Comparison of ENCODE assay signal across 8 cellular contexts in genomic region chr1:9293512-9294439, GRCh38. TPM values are rescaled to one million over a fixed set of nuclear protein-coding genes. Genes with fewer than 3 reads are reported as not detected.
DNase-seq lines count a peak whose midpoint lies in the region; TF ChIP-seq lines count a peak whose summit lies in the region.

No MANE protein-coding gene starts in this region.

- DNase-seq in activated CD4-positive, alpha-beta T cell treated with anti-CD3 and anti-CD28 coated beads, Interleukin-2, amount 50 U/mL, for 1 hour: peak; percentile 32
- DNase-seq in erythroblast (lab: John Stamatoyannopoulos, UW) (peak; percentile 18 to 27), neural progenitor cell (ENCODE audit: low spot score) (no peak), COLO829 (ENCODE audit: low spot score) (no peak), NCI-H146 (lab: John Stamatoyannopoulos, UW) (no peak), hippocampal formation (lab: John Stamatoyannopoulos, UW) (no peak)

- no peak overlapping the region for H2AFZ ChIP-seq in neural progenitor cell (replicated peaks)

- no peak overlapping the region for H3K27ac ChIP-seq in DOHH2 (ENCODE audit: low read depth, low read length)
- no peak overlapping the region for H3K27ac ChIP-seq in HUES6 (ENCODE audit: low read depth, low read length)
- no peak overlapping the region for H3K27ac ChIP-seq in neural progenitor cell

- H3F3A ChIP-seq in DOHH2 (ENCODE audit: control insufficient read depth, insufficient read depth): peaks cover 2% of the 10 kb centered on the region; the same call in 1 of the 2 replicates
- peaks cover 20% of the 10 kb centered on the region for H3F3A ChIP-seq in neural progenitor cell (ENCODE audit: low read depth)

- no peaks in the 10 kb centered on the region for H3K9me2 ChIP-seq in DOHH2 (replicated peaks; ENCODE audit: control insufficient read depth, low read length)

- no peaks in the 10 kb centered on the region for H3K36me3 ChIP-seq in DOHH2 (ENCODE audit: control insufficient read depth, low read length)
- no peaks in the 10 kb centered on the region for H3K36me3 ChIP-seq in HUES6 (ENCODE audit: control insufficient read depth, insufficient read depth, low read length)
- no peaks in the 10 kb centered on the region for H3K36me3 ChIP-seq in neural progenitor cell

- H3K4me2 ChIP-seq in DOHH2 (ENCODE audit: low read length) (peak overlapping the region; percentile 92), neural progenitor cell (peak overlapping the region; percentile 91)

- H4K20me1 ChIP-seq in DOHH2 (ENCODE audit: control insufficient read depth, insufficient read depth, low read depth, low read length) (peaks cover 12% of the 10 kb centered on the region), neural progenitor cell (ENCODE audit: low read depth) (peaks cover 5% of the 10 kb centered on the region)

- peaks cover 4% of the 10 kb centered on the region for H3K9me3 Mint-ChIP-seq in neural progenitor cell

- peaks cover 17% of the 10 kb centered on the region for H3K27me3 Mint-ChIP-seq in neural progenitor cell (ENCODE audit: insufficient read depth, low read depth)

- H3K27ac Mint-ChIP-seq in neural progenitor cell: no peak overlapping the region

- peak overlapping the region; percentile 57 for H3K9ac ChIP-seq in HUES6 (ENCODE audit: low read length)
- H3K9ac ChIP-seq in neural progenitor cell: peak overlapping the region; percentile 23

- peaks cover 19% of the 10 kb centered on the region for H3K4me1 Mint-ChIP-seq in neural progenitor cell

- no peak for TF ChIP-seq CTCF in DOHH2 (IDR thresholded peaks at IDR 0.05; ENCODE audit: low read depth, low read length, poor library complexity, severe bottlenecking)
- TF ChIP-seq CTCF in neural progenitor cell (IDR thresholded peaks at IDR 0.05): no peak

- H3K27me3 ChIP-seq in DOHH2 (ENCODE audit: control insufficient read depth, low read length) (peaks cover 6% of the 10 kb centered on the region), HUES6 (ENCODE audit: control insufficient read depth, insufficient read depth, low read length) (peaks cover 21% of the 10 kb centered on the region), neural progenitor cell (peaks cover 28% of the 10 kb centered on the region)

- H3K4me1 ChIP-seq in DOHH2 (ENCODE audit: control insufficient read depth, low read length): peaks cover 25% of the 10 kb centered on the region
- H3K4me1 ChIP-seq in HUES6 (ENCODE audit: control insufficient read depth, insufficient read depth, low read length): peaks cover 25% of the 10 kb centered on the region
- peaks cover 4% of the 10 kb centered on the region for H3K4me1 ChIP-seq in neural progenitor cell

- H3K79me2 ChIP-seq in DOHH2 (ENCODE audit: control insufficient read depth, low read length) (peaks cover 54% of the 10 kb centered on the region), neural progenitor cell (ENCODE audit: low read depth) (no peaks in the 10 kb centered on the region)

- no peak overlapping the region for H3K4me3 Mint-ChIP-seq in neural progenitor cell

- H3K9me3 ChIP-seq in DOHH2 (ENCODE audit: control insufficient read depth, insufficient read depth, low read length): no peaks in the 10 kb centered on the region
- H3K9me3 ChIP-seq in HUES6 (ENCODE audit: control insufficient read depth, insufficient read depth, low read depth, low read length): no peaks in the 10 kb centered on the region
- H3K9me3 ChIP-seq in neural progenitor cell (ENCODE audit: low read depth): peaks cover under 1% of the 10 kb centered on the region

- no peak for TF ChIP-seq POLR2A in erythroblast (IDR thresholded peaks at IDR 0.05; ENCODE audit: low read length)

- H3K4me3 ChIP-seq in DOHH2 (ENCODE audit: low read length): peak overlapping the region; percentile 91
- H3K4me3 ChIP-seq in HUES6 (ENCODE audit: low read depth, low read length): peak overlapping the region; percentile 68
- H3K4me3 ChIP-seq in neural progenitor cell: peak overlapping the region; percentile 73

- H3K36me3 Mint-ChIP-seq in neural progenitor cell: peaks cover 2% of the 10 kb centered on the region

RNA-seq across cellular contexts. Expression of gene SPSB1, which starts 1.1 kb away (rescaled TPM):
- 2.8 and 7.1 TPM in 2 replicates for total RNA-seq in neural progenitor cell (ENCODE audit: low replicate concordance)

RNA-seq across cellular contexts. Expression of gene H6PD, which starts 59.2 kb away (rescaled TPM):
- total RNA-seq in neural progenitor cell (ENCODE audit: low replicate concordance): 6.0 and 15.2 TPM in 2 replicates

Comparison
In these comparisons a context has a peak if more than half of its experiments do, and no peak if none do; other contexts are left out.
1. DNase-seq: peak in activated CD4-positive, alpha-beta T cell treated with anti-CD3 and anti-CD28 coated beads, Interleukin-2, amount 50 U/mL, for 1 hour (single experiment) and erythroblast (2 of 2); none in neural progenitor cell (single experiment), COLO829 (single experiment), NCI-H146 (single experiment) and hippocampal formation (0 of 2).
2. Peak in every context shown above with its lines, with median percentiles within 50 percentile points of each other: H3K4me3 ChIP-seq.